Comparison of ENCODE assay signal across 8 cellular contexts in the genomic region with DNA sequence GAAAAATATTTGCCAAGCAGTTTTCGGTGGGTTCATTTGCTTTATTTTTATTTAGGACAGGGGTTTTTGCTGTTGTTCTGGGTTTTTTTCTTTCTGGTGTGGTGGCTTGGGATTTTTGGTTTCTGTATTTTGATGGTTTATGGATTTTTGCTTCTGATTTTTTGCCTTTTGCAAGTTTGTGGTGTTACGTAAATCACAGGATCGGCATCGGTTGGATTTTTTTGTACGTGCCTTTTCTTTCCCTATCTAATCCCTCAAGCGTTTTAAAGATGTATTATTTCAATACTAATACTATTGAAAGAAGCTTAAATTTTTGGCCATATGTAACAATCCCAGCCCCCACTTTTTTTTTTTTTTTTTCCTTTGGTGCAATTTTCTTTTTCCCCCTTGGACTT. TPM values are rescaled to one million over a fixed set of nuclear protein-coding genes. Genes with fewer than 3 reads are reported as not detected.
DNase-seq lines count a peak whose midpoint lies in the region; ATAC-seq lines count a peak whose summit lies in the region.

No MANE protein-coding gene starts in this region.

- H3K4me1 Mint-ChIP-seq in T-helper 1 cell treated with Interleukin-12 subunit alpha and Interleukin-12 subunit beta and Interleukin-4 antibody, amounts not matched to agents 30 μg/mL and 1 μg/mL, for 36 hours (ENCODE audit: low read depth) = peaks cover 55% of the 10 kb centered on the region

- no peaks in the 10 kb centered on the region for H3K27me3 Mint-ChIP-seq in T-helper 1 cell treated with Interleukin-12 subunit alpha and Interleukin-12 subunit beta and Interleukin-4 antibody, amounts not matched to agents 30 μg/mL and 1 μg/mL, for 36 hours (ENCODE audit: low read depth)

- H3K36me3 Mint-ChIP-seq in T-helper 1 cell treated with Interleukin-12 subunit alpha and Interleukin-12 subunit beta and Interleukin-4 antibody, amounts not matched to agents 30 μg/mL and 1 μg/mL, for 36 hours (ENCODE audit: low read depth) = peaks cover 11% of the 10 kb centered on the region
- H3K36me3 Mint-ChIP-seq in activated naive CD4-positive, alpha-beta T cell treated with anti-CD3 and anti-CD28 coated beads, Interleukin-2, amount 50 U/mL, for 72 hours = peaks cover 16 to 45% of the 10 kb centered on the region in 2 donors

- peak overlapping the region; percentile 95 for H3K4me3 Mint-ChIP-seq in T-helper 1 cell treated with Interleukin-12 subunit alpha and Interleukin-12 subunit beta and Interleukin-4 antibody, amounts not matched to agents 30 μg/mL and 1 μg/mL, for 36 hours

- DNase-seq in T-helper 1 cell = no peak
- no peak for DNase-seq in activated naive CD4-positive, alpha-beta T cell treated with anti-CD3 and anti-CD28 coated beads, Interleukin-2, amount 50 U/mL, for 72 hours (ENCODE audit: low spot score in 2 of 2)
- DNase-seq in iris pigment epithelial cell (ENCODE audit: low read depth) = peak; percentile 45
- DNase-seq in superior temporal gyrus (ENCODE audit: extremely low spot score) = peak; percentile 75
- no peak for DNase-seq in DMS 273 (lab: John Stamatoyannopoulos, UW; ENCODE audit: unreplicated experiment)
- DNase-seq in T-helper 9 cell = no peak

- ATAC-seq in activated naive CD4-positive, alpha-beta T cell treated with anti-CD3 and anti-CD28 coated beads, Interleukin-2, amount 50 U/mL, for 72 hours = no peak
- ATAC-seq in GM19324 (IDR thresholded peaks at IDR 0.05; ENCODE audit: low FRiP score, unreplicated experiment) = no peak

- H3K9me3 Mint-ChIP-seq in T-helper 1 cell treated with Interleukin-12 subunit alpha and Interleukin-12 subunit beta and Interleukin-4 antibody, amounts not matched to agents 30 μg/mL and 1 μg/mL, for 36 hours = no peaks in the 10 kb centered on the region
- no peaks in the 10 kb centered on the region for H3K9me3 Mint-ChIP-seq in activated naive CD4-positive, alpha-beta T cell treated with anti-CD3 and anti-CD28 coated beads, Interleukin-2, amount 50 U/mL, for 72 hours

- peak overlapping the region; percentile 100 for H3K27ac Mint-ChIP-seq in T-helper 1 cell treated with Interleukin-12 subunit alpha and Interleukin-12 subunit beta and Interleukin-4 antibody, amounts not matched to agents 30 μg/mL and 1 μg/mL, for 36 hours
- H3K27ac Mint-ChIP-seq in activated naive CD4-positive, alpha-beta T cell treated with anti-CD3 and anti-CD28 coated beads, Interleukin-2, amount 50 U/mL, for 72 hours = peak overlapping the region; percentile 100

RNA-seq across cellular contexts. Expression of gene BCL6, which starts 0.8 kb away (rescaled TPM):
- 100 to 1,000 TPM; 103 to 114 TPM for total RNA-seq in activated naive CD4-positive, alpha-beta T cell treated with anti-CD3 and anti-CD28 coated beads, Interleukin-2, amount 50 U/mL, for 72 hours

RNA-seq across cellular contexts. Expression of gene RTP2, which starts 43.7 kb away (rescaled TPM):
- total RNA-seq in activated naive CD4-positive, alpha-beta T cell treated with anti-CD3 and anti-CD28 coated beads, Interleukin-2, amount 50 U/mL, for 72 hours = not detected

Comparison
In these comparisons a context has a peak if more than half of its experiments do, and no peak if none do; other contexts are left out.
1. DNase-seq: peak in iris pigment epithelial cell (single experiment) and superior temporal gyrus (single experiment); none in T-helper 1 cell (0 of 5), activated naive CD4-positive, alpha-beta T cell treated with anti-CD3 and anti-CD28 coated beads, Interleukin-2, amount 50 U/mL, for 72 hours (0 of 2), DMS 273 (single experiment) and T-helper 9 cell (single experiment).